ENCODE assay signal across 1 cellular context in genomic region chr7:94561841-94562514, GRCh38.
TF ChIP-seq lines count a peak whose summit lies in the region.

No MANE protein-coding gene starts in this region.

TF ChIP-seq in HepG2, 621 proteins besides CTCF, POLR2A, EP300 and RAD21 (continued from another document and continues in another):
- TF ChIP-seq ZNF362 (CRISPR knock-in tag; IDR thresholded peaks at IDR 0.05; ENCODE audit: borderline replicate concordance) (0 out of 2 replicates have a peak, but pooled peaks have one; percentile 48), POGZ (CRISPR knock-in tag; IDR thresholded peaks at IDR 0.05) (peak; percentile 95), ZNF609 (CRISPR knock-in tag; IDR thresholded peaks at IDR 0.05; ENCODE audit: borderline replicate concordance) (peak; percentile 95), FOXO1 (CRISPR knock-in tag; IDR thresholded peaks at IDR 0.05) (peak; percentile 94), CBX1 (IDR thresholded peaks at IDR 0.05; ENCODE audit: low read depth) (no peak), CEBPB (IDR thresholded peaks at IDR 0.05; ENCODE audit: borderline replicate concordance, low read depth, low read length) (peak; percentile 91), GATA4 (IDR thresholded peaks at IDR 0.05; ENCODE audit: borderline replicate concordance, low read depth) (peak; percentile 94), ZNF749 (CRISPR knock-in tag; IDR thresholded peaks at IDR 0.05; ENCODE audit: borderline replicate concordance) (no peak), SCMH1 (CRISPR knock-in tag; IDR thresholded peaks at IDR 0.05; ENCODE audit: borderline replicate concordance) (no peak), ZNF513 (CRISPR knock-in tag; conservative IDR thresholded peaks at IDR 0.05) (no peak), ASH2L (IDR thresholded peaks at IDR 0.05; ENCODE audit: insufficient read length, low read depth, low read length) (peak; percentile 55), ZNF232 (CRISPR knock-in tag; IDR thresholded peaks at IDR 0.05; ENCODE audit: borderline replicate concordance) (no peak), SMYD3 (CRISPR knock-in tag; IDR thresholded peaks at IDR 0.05) (no peak), ZNF644 (CRISPR knock-in tag; IDR thresholded peaks at IDR 0.05; ENCODE audit: low read depth) (peak; percentile 73), ADNP (CRISPR knock-in tag; IDR thresholded peaks at IDR 0.05) (no peak), CHD4 (IDR thresholded peaks at IDR 0.05; ENCODE audit: borderline replicate concordance, low read length) (no peak; the same call in 1 of the 2 replicates), RORA (CRISPR knock-in tag; IDR thresholded peaks at IDR 0.05) (no peak), ZNF350 (CRISPR knock-in tag; IDR thresholded peaks at IDR 0.05; ENCODE audit: borderline replicate concordance, low read depth) (no peak), PRDM10 (CRISPR knock-in tag; IDR thresholded peaks at IDR 0.05; ENCODE audit: low read depth) (no peak), DRAP1 (CRISPR knock-in tag; IDR thresholded peaks at IDR 0.05) (peak; percentile 39), NFYC (CRISPR knock-in tag; IDR thresholded peaks at IDR 0.05) (0 out of 2 replicates have a peak, but pooled peaks have one; percentile 41), ZNF335 (CRISPR knock-in tag; IDR thresholded peaks at IDR 0.05) (peak; percentile 43; the same call in 1 of the 2 replicates), DMAP1 (CRISPR knock-in tag; IDR thresholded peaks at IDR 0.05) (0 out of 2 replicates have a peak, but pooled peaks have one; percentile 32), FOXM1 (CRISPR knock-in tag; IDR thresholded peaks at IDR 0.05) (no peak), LCORL (IDR thresholded peaks at IDR 0.05) (peak; percentile 12; the same call in 1 of the 2 replicates), LCORL (CRISPR knock-in tag; IDR thresholded peaks at IDR 0.05) (peak; percentile 65; the same call in 1 of the 2 replicates), MTA1 (CRISPR knock-in tag; IDR thresholded peaks at IDR 0.05; ENCODE audit: borderline replicate concordance) (no peak), KDM6A (CRISPR knock-in tag; IDR thresholded peaks at IDR 0.05; ENCODE audit: low read depth) (peak; percentile 68), PPARG (CRISPR knock-in tag; conservative IDR thresholded peaks at IDR 0.05) (peak; percentile 83), ZNF556 (CRISPR knock-in tag; IDR thresholded peaks at IDR 0.05; ENCODE audit: borderline replicate concordance) (no peak; the same call in 1 of the 2 replicates), FOXA3 (CRISPR knock-in tag; IDR thresholded peaks at IDR 0.05) (peak; percentile 98), GPBP1L1 (CRISPR knock-in tag; IDR thresholded peaks at IDR 0.05) (no peak), IRF1 (CRISPR knock-in tag; IDR thresholded peaks at IDR 0.05; ENCODE audit: low read depth) (no peak), IRF2 (CRISPR knock-in tag; IDR thresholded peaks at IDR 0.05) (peak; percentile 87), ZNF776 (CRISPR knock-in tag; IDR thresholded peaks at IDR 0.05) (no peak), ARID5B (CRISPR knock-in tag; IDR thresholded peaks at IDR 0.05) (peak; percentile 100), STAG1 (CRISPR knock-in tag; IDR thresholded peaks at IDR 0.05) (peak; percentile 24; the same call in 1 of the 2 replicates), JUN (CRISPR knock-in tag; IDR thresholded peaks at IDR 0.05) (peak; percentile 78; the same call in 1 of the 2 replicates), ZMYM2 (CRISPR knock-in tag; IDR thresholded peaks at IDR 0.05) (peak; percentile 47; the same call in 1 of the 2 replicates), AGO1 (IDR thresholded peaks at IDR 0.05; ENCODE audit: low read depth, low read length, poor library complexity, severe bottlenecking) (no peak), CREBL2 (CRISPR knock-in tag; IDR thresholded peaks at IDR 0.05; ENCODE audit: borderline replicate concordance) (no peak), ZNF629 (CRISPR knock-in tag; conservative IDR thresholded peaks at IDR 0.05) (no peak), HOXA3 (CRISPR knock-in tag; IDR thresholded peaks at IDR 0.05) (0 out of 2 replicates have a peak, but pooled peaks have one; percentile 34), TCF7L2 (IDR thresholded peaks at IDR 0.05; ENCODE audit: low read depth, low read length) (peak; percentile 88), ZNF18 (CRISPR knock-in tag; IDR thresholded peaks at IDR 0.05; ENCODE audit: insufficient replicate concordance) (peak; percentile 52)
